Comparison of ENCODE assay signal across 9 cellular contexts in genomic region chr4:183797445-183798248, GRCh38.
A peak's percentile ranks its signal among the peaks of the same experiment; 100 is the strongest.
DNase-seq lines count a peak whose midpoint lies in the region; ATAC-seq, FAIRE-seq and TF ChIP-seq lines count a peak whose summit lies in the region.
"Had no signal": no experiment of that assay in that cellular context is flagged by ENCODE, and none has a peak within 500 bp of the region (broad histone marks: within the 10 kb centered on the region; RNA-seq: fewer than 3 reads in every experiment).

No MANE protein-coding gene starts in this region.

- TF ChIP-seq POLR2A in breast epithelium (IDR thresholded peaks at IDR 0.05), result no peak

- H3K27ac Mint-ChIP-seq in stimulated activated naive CD8-positive, alpha-beta T cell treated with anti-CD3 and anti-CD28 coated beads, Interleukin-15, amount 100 ng/mL, for 72 hours, result no peak overlapping the region
- H3K27ac Mint-ChIP-seq: activated naive CD4-positive, alpha-beta T cell treated with anti-CD3 and anti-CD28 coated beads, Interleukin-2, amount 50 U/mL, for 24 hours had no signal

- H3K27me3 Mint-ChIP-seq in stimulated activated naive CD8-positive, alpha-beta T cell treated with anti-CD3 and anti-CD28 coated beads, Interleukin-15, amount 100 ng/mL, for 72 hours, result peaks cover 96% of the 10 kb centered on the region

- peaks cover 0 to 18% of the 10 kb centered on the region in 2 donors for H3K9me3 ChIP-seq in breast epithelium

- H3K36me3 ChIP-seq in breast epithelium, result no peaks in the 10 kb centered on the region
- no peaks in the 10 kb centered on the region for H3K36me3 ChIP-seq in kidney epithelial cell (ENCODE audit: control insufficient read depth, insufficient read depth, low read length)

- peak overlapping the region; percentile 55 to 78 (median 70) for H3K4me3 ChIP-seq in breast epithelium
- H3K4me3 ChIP-seq in kidney epithelial cell (ENCODE audit: low read depth, low read length), result peak overlapping the region; percentile 64

- peaks cover 6% of the 10 kb centered on the region for H3K4me1 Mint-ChIP-seq in stimulated activated naive CD8-positive, alpha-beta T cell treated with anti-CD3 and anti-CD28 coated beads, Interleukin-15, amount 100 ng/mL, for 72 hours

- peak; percentile 24 for DNase-seq in AG08396 (ENCODE audit: low spot score)
- peak; percentile 53 for DNase-seq in HTR-8/SVneo (ENCODE audit: insufficient read length, low spot score)
- no peak for DNase-seq in breast epithelium (ENCODE audit: low spot score in 2 of 2)
- DNase-seq in kidney epithelial cell (ENCODE audit: low read depth), result no peak
- peak; percentile 10 to 22 for DNase-seq in stimulated activated naive CD8-positive, alpha-beta T cell treated with anti-CD3 and anti-CD28 coated beads, Interleukin-15, amount 100 ng/mL, for 72 hours
- no peak for DNase-seq in T-helper 9 cell

- peak; percentile 74 for FAIRE-seq in HTR-8/SVneo (lab: Jason Lieb, UNC)

- H3K9me3 Mint-ChIP-seq in stimulated activated naive CD8-positive, alpha-beta T cell treated with anti-CD3 and anti-CD28 coated beads, Interleukin-15, amount 100 ng/mL, for 72 hours, result peaks cover 11 to 19% of the 10 kb centered on the region in 2 donors

- H3K4me3 Mint-ChIP-seq in stimulated activated naive CD8-positive, alpha-beta T cell treated with anti-CD3 and anti-CD28 coated beads, Interleukin-15, amount 100 ng/mL, for 72 hours, result peak overlapping the region; percentile 53 to 62

- H3K27me3 ChIP-seq in breast epithelium, result no peaks in the 10 kb centered on the region
- no peaks in the 10 kb centered on the region for H3K27me3 ChIP-seq in kidney epithelial cell (ENCODE audit: control insufficient read depth, insufficient read depth, low read length)

- TF ChIP-seq CTCF in breast epithelium (IDR thresholded peaks at IDR 0.05) (no peak), kidney epithelial cell (IDR thresholded peaks at IDR 0.05; ENCODE audit: insufficient read depth, low read length, poor library complexity, severe bottlenecking) (no peak)

- H3K4me1 ChIP-seq in breast epithelium, result no peaks in the 10 kb centered on the region

- H3K27ac ChIP-seq in breast epithelium, result peak overlapping the region; percentile 50 to 70

- ATAC-seq in stimulated activated naive CD8-positive, alpha-beta T cell treated with anti-CD3 and anti-CD28 coated beads, Interleukin-15, amount 100 ng/mL, for 72 hours, result peak; percentile 71
- ATAC-seq in HG03378 (IDR thresholded peaks at IDR 0.05; ENCODE audit: unreplicated experiment), result no peak
- no peak for ATAC-seq in GM19324 (IDR thresholded peaks at IDR 0.05; ENCODE audit: low FRiP score, unreplicated experiment)

- intact Hi-C loops in breast epithelium (cut with DNase I; ENCODE audit: low total_unique reads), result no loop called here

Comparison
In these comparisons a context has a peak if more than half of its experiments do, and no peak if none do; other contexts are left out.
1. DNase-seq: peak in AG08396 (single experiment), HTR-8/SVneo (single experiment) and stimulated activated naive CD8-positive, alpha-beta T cell treated with anti-CD3 and anti-CD28 coated beads, Interleukin-15, amount 100 ng/mL, for 72 hours (2 of 2); none in breast epithelium (0 of 2), kidney epithelial cell (single experiment) and T-helper 9 cell (single experiment).